Comparison of ENCODE assay signal across 17 cellular contexts in genomic region chr1:203572134-203572625, GRCh38. TPM values are rescaled to one million over a fixed set of nuclear protein-coding genes. Genes with fewer than 3 reads are reported as not detected.
DNase-seq lines count a peak whose midpoint lies in the region; TF ChIP-seq lines count a peak whose summit lies in the region.
"Had no signal": no experiment of that assay in that cellular context is flagged by ENCODE, and none has a peak within 500 bp of the region (broad histone marks: within the 10 kb centered on the region; RNA-seq: fewer than 3 reads in every experiment).

No MANE protein-coding gene starts in this region.

- H3K4me2 ChIP-seq in H9 (ENCODE audit: insufficient read depth, insufficient read length, low read length): no peak overlapping the region
- H3K4me2 ChIP-seq: BLaER1 had no signal

- H2AK5ac ChIP-seq in H9 (ENCODE audit: insufficient read length, low read length): no peak overlapping the region

- H2BK12ac ChIP-seq in H9 (ENCODE audit: insufficient read length, low read depth, low read length): no peak overlapping the region

- peaks cover 9 to 17% of the 10 kb centered on the region in 2 experiments for H3K4me1 Mint-ChIP-seq in H9
- H3K4me1 Mint-ChIP-seq in CD8-positive, alpha-beta memory T cell: no peaks in the 10 kb centered on the region
- H3K4me1 Mint-ChIP-seq: activated CD4-positive, alpha-beta memory T cell treated with anti-CD3 and anti-CD28 coated beads, Interleukin-2, amount 10 ng/mL, durations not matched to agents 7 days and 5 days; central memory CD8-positive, alpha-beta T cell had no signal

- H3K4ac ChIP-seq in H9 (ENCODE audit: low read depth, low read length): no peak overlapping the region

- POLR2A ChIA-PET in CD8-positive, alpha-beta memory T cell (lab: Charles Lee): no interaction called here

- no peaks in the 10 kb centered on the region for H3K79me2 ChIP-seq in H9 (ENCODE audit: insufficient read depth, low read length)

- no CpG with 5 or more reads among the region's 10 CpGs for WGBS in H9 (ENCODE audit: extremely low coverage, insufficient read length, low lambda C conversion rate)
- WGBS in ovary, 3 donors: 3 to 5% (median 4%) methylated on average over 10 of the region's 10 CpGs

- H2AFZ ChIP-seq in H9 (ENCODE audit: low read length): no peak overlapping the region

- H2BK5ac ChIP-seq in H9 (ENCODE audit: insufficient read length, low read length): no peak overlapping the region

- no peaks in the 10 kb centered on the region for H4K20me1 ChIP-seq in H9 (ENCODE audit: control insufficient read depth, insufficient read depth, insufficient read length)
- H4K20me1 ChIP-seq: BLaER1 had no signal

- TF ChIP-seq CTCF in H9 (conservative IDR thresholded peaks at IDR 0.05) (no peak), astrocyte of the spinal cord (IDR thresholded peaks at IDR 0.05; ENCODE audit: low read depth, low read length) (no peak), ovary (IDR thresholded peaks at IDR 0.05) (no peak)

- no peak overlapping the region for H3K9ac ChIP-seq in H9 (ENCODE audit: extremely low read depth, insufficient read length, low read length)
- peak overlapping the region; percentile 56 for H3K9ac ChIP-seq in iPS-18a (ENCODE audit: low read length)
- H3K9ac ChIP-seq: BLaER1 had no signal

- no peak overlapping the region for H3K4me3 Mint-ChIP-seq in H9
- H3K4me3 Mint-ChIP-seq in CD8-positive, alpha-beta memory T cell: no peak overlapping the region
- H3K4me3 Mint-ChIP-seq: activated CD4-positive, alpha-beta memory T cell treated with anti-CD3 and anti-CD28 coated beads, Interleukin-2, amount 10 ng/mL, durations not matched to agents 7 days and 5 days; central memory CD8-positive, alpha-beta T cell had no signal

- H3K56ac ChIP-seq in H9 (ENCODE audit: insufficient read length, low read depth, low read length): no peak overlapping the region

- H3K4me3 ChIP-seq in astrocyte of the spinal cord (ENCODE audit: low read depth, low read length): no peak overlapping the region
- no peak overlapping the region for H3K4me3 ChIP-seq in iPS-18a (ENCODE audit: low read length)
- no peak overlapping the region for H3K4me3 ChIP-seq in ovary
- H3K4me3 ChIP-seq in CD8-positive, alpha-beta memory T cell (ENCODE audit: low read length): no peak overlapping the region
- H3K4me3 ChIP-seq: BLaER1 had no signal

- H3K36me3 ChIP-seq in iPS-18a (ENCODE audit: control insufficient read depth, low read depth, low read length): no peaks in the 10 kb centered on the region
- no peaks in the 10 kb centered on the region for H3K36me3 ChIP-seq in ovary
- H3K36me3 ChIP-seq in CD8-positive, alpha-beta memory T cell (ENCODE audit: insufficient read depth, low read length): no peaks in the 10 kb centered on the region
- H3K36me3 ChIP-seq: BLaER1 had no signal

- no peak overlapping the region for H4K8ac ChIP-seq in H9 (replicated peaks; ENCODE audit: insufficient read length, low read depth, low read length)

- no peak overlapping the region for H4K5ac ChIP-seq in H9 (ENCODE audit: insufficient read length, low read depth, low read length)

- no peak overlapping the region for H2BK15ac ChIP-seq in H9 (ENCODE audit: low read depth, low read length)

- H3K36me3 Mint-ChIP-seq in H9 (ENCODE audit: insufficient read depth in 1 of 3, low read depth in 3 of 3): no peaks in the 10 kb centered on the region
- no peaks in the 10 kb centered on the region for H3K36me3 Mint-ChIP-seq in CD8-positive, alpha-beta memory T cell

- intact Hi-C loops in ovary (cut with DNase I): no loop called here

- in situ Hi-C loops in astrocyte of the spinal cord (cut with HindIII; ENCODE audit: low sequenced_read_pairs): no loop called here

- no peak overlapping the region for H2BK20ac ChIP-seq in H9 (ENCODE audit: low read depth, low read length, poor library complexity, severe bottlenecking)

- no peak overlapping the region for H3K27ac ChIP-seq in H9 (ENCODE audit: insufficient read length, low read depth, low read length)
- H3K27ac ChIP-seq in iPS-18a (ENCODE audit: low read length): peak overlapping the region; percentile 56
- no peak overlapping the region for H3K27ac ChIP-seq in ovary
- no peak overlapping the region for H3K27ac ChIP-seq in CD8-positive, alpha-beta memory T cell (ENCODE audit: low read depth, low read length)
- H3K27ac ChIP-seq: BLaER1 had no signal

- DNase-seq in H9: peak; percentile 56
- DNase-seq in astrocyte of the spinal cord (ENCODE audit: low read depth, low spot score): peak; percentile 68
- peak; percentile 55 to 71 (median 62) for DNase-seq in ovary
- DNase-seq in activated CD8-positive, alpha-beta memory T cell treated with anti-CD3 and anti-CD28 coated beads, Interleukin-2, amount 50 U/mL, for 4 hours: no peak
- DNase-seq in NCI-H1436 (lab: John Stamatoyannopoulos, UW): no peak
- DNase-seq in CD1c-positive myeloid dendritic cell (ENCODE audit: extremely low spot score): no peak
- DNase-seq in CD8-positive, alpha-beta memory T cell: no peak
- DNase-seq: activated CD4-positive, alpha-beta memory T cell treated with anti-CD3 and anti-CD28 coated beads, Interleukin-2, amount 10 ng/mL, durations not matched to agents 7 days and 5 days; DMS79; erythroblast; KG1; NCI-H1694; NCI-H748 treated with DMSO at 0.1 percent for 48 hours; stimulated activated naive CD4-positive, alpha-beta T cell treated with Interleukin-2 at 50 U/mL for 16 hours had no signal

- H3K9me3 Mint-ChIP-seq in H9: no peaks in the 10 kb centered on the region; a peak in 1 of 5 replicates
- H3K9me3 Mint-ChIP-seq in CD8-positive, alpha-beta memory T cell: peaks cover 0 to 2% (median 0%) of the 10 kb centered on the region in 5 donors
- H3K9me3 Mint-ChIP-seq: activated CD4-positive, alpha-beta memory T cell treated with anti-CD3 and anti-CD28 coated beads, Interleukin-2, amount 10 ng/mL, durations not matched to agents 7 days and 5 days; central memory CD8-positive, alpha-beta T cell had no signal

- TF ChIP-seq EP300 in ovary (IDR thresholded peaks at IDR 0.05): no peak

- no peak overlapping the region for H2BK120ac ChIP-seq in H9 (ENCODE audit: low read depth, low read length, poor library complexity, severe bottlenecking)

- no peaks in the 10 kb centered on the region for H3K23me2 ChIP-seq in H9 (ENCODE audit: insufficient read length, low read depth, low read length, poor library complexity, severe bottlenecking)

- CTCF ChIA-PET in CD8-positive, alpha-beta memory T cell (lab: Charles Lee): interaction anchor here (1.0 to 1.7 kb wide), 3 partner anchors 21 to 129 kb away, joined by 4 to 5 read pairs (median 4); no protein-coding TSS in a partner anchor

- H3K18ac ChIP-seq in H9 (ENCODE audit: insufficient read length, low read depth, low read length): peak overlapping the region; percentile 76

- no peak overlapping the region for H4K91ac ChIP-seq in H9 (ENCODE audit: insufficient read length, low read depth, low read length)

- no peaks in the 10 kb centered on the region for H3K27me3 ChIP-seq in H9 (ENCODE audit: insufficient read depth, low read length)
- H3K27me3 ChIP-seq in iPS-18a (ENCODE audit: control insufficient read depth, insufficient read depth, low read length): no peaks in the 10 kb centered on the region
- H3K27me3 ChIP-seq in ovary: no peaks in the 10 kb centered on the region
- no peaks in the 10 kb centered on the region for H3K27me3 ChIP-seq in CD8-positive, alpha-beta memory T cell (ENCODE audit: insufficient read depth, low read length, poor library complexity, severe bottlenecking)
- H3K27me3 ChIP-seq: BLaER1 had no signal

- H3K79me1 ChIP-seq in H9 (ENCODE audit: insufficient read depth, low read depth, low read length, poor library complexity, severe bottlenecking): no peaks in the 10 kb centered on the region

- H3K9me3 ChIP-seq in H9 (ENCODE audit: control insufficient read depth, low read depth, low read length) (no peaks in the 10 kb centered on the region), iPS-18a (ENCODE audit: control insufficient read depth, low read depth, low read length) (no peaks in the 10 kb centered on the region), ovary (no peaks in the 10 kb centered on the region)
- no peaks in the 10 kb centered on the region for H3K9me3 ChIP-seq in CD8-positive, alpha-beta memory T cell (ENCODE audit: low read length)
- H3K9me3 ChIP-seq: BLaER1 had no signal

- peaks cover 7% of the 10 kb centered on the region for H3K27me3 Mint-ChIP-seq in H9 (ENCODE audit: low read depth)
- peaks cover 0 to 7% of the 10 kb centered on the region in 2 donors for H3K27me3 Mint-ChIP-seq in CD8-positive, alpha-beta memory T cell

- H3K14ac ChIP-seq in H9 (ENCODE audit: insufficient read depth, low read length): peak overlapping the region; percentile 75; the same call in 1 of the 2 replicates

- H3K4me1 ChIP-seq in H9 (ENCODE audit: insufficient read depth, low read length): peaks cover 4% of the 10 kb centered on the region
- peaks cover 13% of the 10 kb centered on the region for H3K4me1 ChIP-seq in iPS-18a (ENCODE audit: control insufficient read depth, low read depth, low read length)
- H3K4me1 ChIP-seq in ovary (ENCODE audit: insufficient read depth): peaks cover 5% of the 10 kb centered on the region
- no peaks in the 10 kb centered on the region for H3K4me1 ChIP-seq in CD8-positive, alpha-beta memory T cell (ENCODE audit: insufficient read depth, low read length)

- H3T11ph ChIP-seq in H9 (ENCODE audit: low read length): no peak overlapping the region

- peak overlapping the region; percentile 79 to 93 (median 82); a peak in 5 of 7 replicates for H3K27ac Mint-ChIP-seq in H9
- peak overlapping the region in 1 of 8 donors; percentile 58 for H3K27ac Mint-ChIP-seq in CD8-positive, alpha-beta memory T cell
- H3K27ac Mint-ChIP-seq: activated CD4-positive, alpha-beta memory T cell treated with anti-CD3 and anti-CD28 coated beads, Interleukin-2, amount 10 ng/mL, durations not matched to agents 7 days and 5 days had no signal

- H3K23ac ChIP-seq in H9 (ENCODE audit: insufficient read length, low read depth, low read length): no peak overlapping the region

- no peak for TF ChIP-seq POLR2A in ovary (IDR thresholded peaks at IDR 0.05)

RNA-seq across cellular contexts. Expression of gene ATP2B4, which starts 54.5 kb away (rescaled TPM):
- 14.1 and 15.7 TPM in 2 replicates for total RNA-seq in H9 (2021)
- 100 to 1,000 TPM in 3 of 7 donors, 10 to 100 TPM in 4; 49.4 to 121 (median 98.8) TPM for total RNA-seq in ovary
- polyA plus RNA-seq in ovary: 100 to 1,000 TPM in 1 of 2 donors, 10 to 100 TPM in 1; 46.2 to 482 TPM
- 10 to 100 TPM; 26.8 to 28.9 TPM for total RNA-seq in CD8-positive, alpha-beta memory T cell
- 37.7 TPM for polyA plus RNA-seq in CD8-positive, alpha-beta memory T cell

Comparison
In these comparisons a context has a peak if more than half of its experiments do, and no peak if none do; other contexts are left out.
1. DNase-seq: peak in H9 (single experiment), astrocyte of the spinal cord (single experiment) and ovary (5 of 5); none in activated CD8-positive, alpha-beta memory T cell treated with anti-CD3 and anti-CD28 coated beads, Interleukin-2, amount 50 U/mL, for 4 hours (single experiment), NCI-H1436 (single experiment), CD1c-positive myeloid dendritic cell (single experiment) and CD8-positive, alpha-beta memory T cell (0 of 5).